Comparison of ENCODE assay signal across 26 cellular contexts in the genomic region with DNA sequence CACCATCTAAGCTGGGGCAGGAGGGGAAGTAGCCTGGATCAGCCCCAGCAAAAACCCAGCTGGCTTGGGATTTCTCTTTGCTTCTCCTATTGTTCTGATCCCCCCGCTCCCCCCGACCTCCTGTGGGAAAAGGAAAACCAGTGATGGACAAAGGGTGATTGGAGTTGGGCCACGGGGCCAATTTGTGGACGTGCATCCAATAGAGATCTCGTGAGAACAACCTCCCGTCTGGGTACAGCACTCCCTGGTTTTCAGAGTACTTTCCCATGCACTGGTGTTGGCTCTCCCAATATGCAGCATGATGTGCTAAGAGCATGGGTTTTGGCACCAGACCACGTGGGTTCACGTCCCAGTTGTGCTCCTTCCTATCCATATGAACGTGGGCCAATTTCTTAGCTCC. TPM values are rescaled to one million over a fixed set of nuclear protein-coding genes. Genes with fewer than 3 reads are reported as not detected.
DNase-seq lines count a peak whose midpoint lies in the region; ATAC-seq, FAIRE-seq and TF ChIP-seq lines count a peak whose summit lies in the region.
"Had no signal": no experiment of that assay in that cellular context is flagged by ENCODE, and none has a peak within 500 bp of the region (broad histone marks: within the 10 kb centered on the region; RNA-seq: fewer than 3 reads in every experiment).

No MANE protein-coding gene starts in this region.

- peaks cover 85% of the 10 kb centered on the region for H3K4me1 ChIP-seq in HUES64 (ENCODE audit: insufficient read depth, low read length)
- peaks cover 95% of the 10 kb centered on the region for H3K4me1 ChIP-seq in smooth muscle cell (ENCODE audit: low read depth)

- peak; percentile 32 for ATAC-seq in left ventricle myocardium superior
- ATAC-seq in GM18498 (IDR thresholded peaks at IDR 0.05; ENCODE audit: unreplicated experiment), result no peak
- ATAC-seq: activated CD8-positive, alpha-beta T cell treated with anti-CD3 and anti-CD28 coated beads, Interleukin-2, amount 10 ng/mL, durations not matched to agents 7 days and 5 days; activated T-cell treated with anti-CD3 and anti-CD28 coated beads, Interleukin-2, amount 50 U/mL, for 72 hours; left lung had no signal

- no peaks in the 10 kb centered on the region for H3K27me3 Mint-ChIP-seq in brain

- no peak for TF ChIP-seq POLR2A in H54 (IDR thresholded peaks at IDR 0.05; ENCODE audit: low read depth, low read length)

- peak overlapping the region; percentile 15 to 62 (median 53) for H3K4me3 Mint-ChIP-seq in brain
- H3K4me3 Mint-ChIP-seq: activated CD8-positive, alpha-beta T cell treated with anti-CD3 and anti-CD28 coated beads, Interleukin-2, amount 10 ng/mL, durations not matched to agents 7 days and 5 days; activated naive CD8-positive, alpha-beta T cell; activated T-cell treated with anti-CD3 and anti-CD28 coated beads, Interleukin-2, amount 50 U/mL, for 72 hours had no signal

- H3K36me3 ChIP-seq in HUES64 (ENCODE audit: insufficient read depth, low read length) (peaks cover 7% of the 10 kb centered on the region; the same call in 1 of the 2 replicates), smooth muscle cell (ENCODE audit: low read depth) (no peaks in the 10 kb centered on the region)
- H3K36me3 ChIP-seq: colonic mucosa, left lung, pancreas, tibial nerve had no signal

- H3K9me3 ChIP-seq in HUES64 (ENCODE audit: insufficient read depth, low read depth, low read length), result no peaks in the 10 kb centered on the region
- H3K9me3 ChIP-seq in smooth muscle cell (replicated peaks; ENCODE audit: low read depth), result no peaks in the 10 kb centered on the region
- H3K9me3 ChIP-seq: colonic mucosa, left lung, pancreas, tibial nerve had no signal

- peak overlapping the region; percentile 97 for H3K4me2 ChIP-seq in smooth muscle cell

- H3K9ac ChIP-seq in HUES64 (ENCODE audit: low read depth, low read length), result no peak overlapping the region
- no peak overlapping the region for H3K9ac ChIP-seq in smooth muscle cell (ENCODE audit: low read depth)

- no peak for TF ChIP-seq CTCF in brain (conservative IDR thresholded peaks at IDR 0.05)
- no peak for TF ChIP-seq CTCF in smooth muscle cell (IDR thresholded peaks at IDR 0.05; ENCODE audit: borderline replicate concordance, insufficient read depth, poor library complexity, severe bottlenecking)

- H3K9me3 Mint-ChIP-seq in brain, result peaks cover 0 to 2% (median 0%) of the 10 kb centered on the region in 5 experiments
- H3K9me3 Mint-ChIP-seq: activated T-cell treated with anti-CD3 and anti-CD28 coated beads, Interleukin-2, amount 50 U/mL, for 72 hours had no signal

- H4K20me1 ChIP-seq in smooth muscle cell (ENCODE audit: low read depth), result peaks cover 46% of the 10 kb centered on the region

- H3F3A ChIP-seq in smooth muscle cell (ENCODE audit: low read depth), result peaks cover 13% of the 10 kb centered on the region

- H3K27me3 ChIP-seq in HUES64 (ENCODE audit: insufficient read depth, low read length) (no peaks in the 10 kb centered on the region; the same call in 1 of the 2 replicates), smooth muscle cell (ENCODE audit: low read depth) (no peaks in the 10 kb centered on the region)
- H3K27me3 ChIP-seq: colonic mucosa, pancreas had no signal

- peak; percentile 41 for DNase-seq in left ventricle myocardium superior
- DNase-seq in smooth muscle cell (lab: John Stamatoyannopoulos, UW; ENCODE audit: unreplicated experiment), result no peak
- DNase-seq in NCI-H510A (lab: John Stamatoyannopoulos, UW), result no peak
- no peak for DNase-seq in H54 (ENCODE audit: insufficient read length, low spot score)
- DNase-seq: activated CD4-positive, CD25-positive, alpha-beta regulatory T cell; activated CD8-positive, alpha-beta T cell treated with anti-CD3 and anti-CD28 coated beads, Interleukin-2, amount 10 ng/mL, durations not matched to agents 7 days and 5 days; activated T-cell treated with anti-CD3 and anti-CD28 coated beads, Interleukin-2, amount 50 U/mL, for 72 hours; AML-193; colonic mucosa; GOT3; left lung; NCI-H1436 treated with DMSO at 0.1 percent for 48 hours; NCI-H2171; stimulated activated CD4-positive, alpha-beta T cell treated with anti-CD3 and anti-CD28 coated beads, Interleukin-2, amount 100 ng/mL, for 24 hours; stimulated activated naive CD4-positive, alpha-beta T cell treated with Interleukin-2 at 50 U/mL for 16 hours had no signal

- peak overlapping the region; percentile 91 to 99 (median 95) for H3K27ac Mint-ChIP-seq in brain
- H3K27ac Mint-ChIP-seq: activated CD8-positive, alpha-beta T cell treated with anti-CD3 and anti-CD28 coated beads, Interleukin-2, amount 10 ng/mL, durations not matched to agents 7 days and 5 days; activated naive CD8-positive, alpha-beta T cell had no signal

- H3K4me3 ChIP-seq in HUES64 (ENCODE audit: low read length) (peak overlapping the region; percentile 51; the same call in 1 of the 2 replicates), smooth muscle cell (no peak overlapping the region)
- H3K4me3 ChIP-seq: colonic mucosa, left lung, pancreas, tibial nerve had no signal

- 62% methylated on average over 8 of the region's 9 CpGs for WGBS in HUES64
- WGBS in smooth muscle cell (ENCODE audit: low lambda C conversion rate), result 82% methylated on average over 9 of the region's 9 CpGs

- H2AFZ ChIP-seq in smooth muscle cell (ENCODE audit: low read depth), result no peak overlapping the region

- intact Hi-C loops in left ventricle myocardium superior (cut with micrococcal nuclease), result no loop called here

- H3K4me1 Mint-ChIP-seq in brain, result peaks cover 100% of the 10 kb centered on the region

- H3K36me3 Mint-ChIP-seq in brain, result no peaks in the 10 kb centered on the region
- H3K36me3 Mint-ChIP-seq: activated naive CD8-positive, alpha-beta T cell had no signal

- peaks cover 16% of the 10 kb centered on the region for H3K79me2 ChIP-seq in smooth muscle cell (ENCODE audit: low read depth)

- H3K27ac ChIP-seq in HUES64 (ENCODE audit: low read depth, low read length) (0 out of 2 replicates have a peak overlapping the region, but pooled peaks have one; percentile 98), smooth muscle cell (ENCODE audit: low read depth) (no peak overlapping the region)
- H3K27ac ChIP-seq: colonic mucosa, left lung, pancreas, tibial nerve had no signal

- no peak for FAIRE-seq in H54 (lab: Jason Lieb, UNC)
- FAIRE-seq: frontal cortex, GM18507, HTR-8/SVneo, pancreas had no signal

RNA-seq across cellular contexts. Expression of a gene that starts 9.0 kb away (rescaled TPM):
- polyA plus RNA-seq in HUES64 (2013, experiment 1 of 2), result 4.1 TPM
- polyA plus RNA-seq in HUES64 (2013, experiment 2 of 2), result 7.0 TPM
- 0.10 TPM for polyA plus RNA-seq in brain (ENCODE audit: insufficient read depth, low read depth, low replicate concordance)
- total RNA-seq in left ventricle myocardium superior, result not detected
- 1.3 and 3.9 TPM in 2 replicates for total RNA-seq in smooth muscle cell
- 0.72 and 2.8 TPM in 2 replicates for polyA plus RNA-seq in smooth muscle cell

RNA-seq across cellular contexts. Expression of a gene that starts 25.0 kb away (rescaled TPM):
- 9.5 TPM for polyA plus RNA-seq in HUES64 (2013, experiment 1 of 2)
- 16.9 TPM for polyA plus RNA-seq in HUES64 (2013, experiment 2 of 2)
- not detected for polyA plus RNA-seq in brain (ENCODE audit: insufficient read depth, low read depth, low replicate concordance)
- not detected for total RNA-seq in left ventricle myocardium superior
- total RNA-seq in smooth muscle cell, result 1.3 and 5.8 TPM in 2 replicates
- 8.0 and 15.0 TPM in 2 replicates for polyA plus RNA-seq in smooth muscle cell
- total RNA-seq: M059J; T-helper 2 cell treated with Interferon-gamma antibody and Interleukin-4, amounts not matched to agents 100 ng/mL and 5 ng/mL, for 36 hours; tibial nerve had no signal
- polyA plus RNA-seq: pancreas had no signal

RNA-seq across cellular contexts. Expression of a gene that starts 57.6 kb away (rescaled TPM):
- 18.3 TPM for polyA plus RNA-seq in HUES64 (2013, experiment 1 of 2)
- 30.2 TPM for polyA plus RNA-seq in HUES64 (2013, experiment 2 of 2)
- 73.1 TPM for polyA plus RNA-seq in brain (ENCODE audit: insufficient read depth, low read depth, low replicate concordance)
- total RNA-seq in left ventricle myocardium superior, result 209 TPM
- total RNA-seq in smooth muscle cell, result 3.5 and 6.1 TPM in 2 replicates
- polyA plus RNA-seq in smooth muscle cell, result 6.1 and 10.0 TPM in 2 replicates

Comparison
In these comparisons a context has a peak if more than half of its experiments do, and no peak if none do; other contexts are left out.
1. RNA of a gene that starts 57.6 kb away (total RNA-seq): 209 TPM in left ventricle myocardium superior (single experiment); 3.5 to 6.1 TPM in smooth muscle cell; every median in the first group is over 10 times any median in the second.